Comparison of ENCODE assay signal across 8 cellular contexts in genomic region chr1:111621050-111621449, GRCh38. TPM values are rescaled to one million over a fixed set of nuclear protein-coding genes. Genes with fewer than 3 reads are reported as not detected.
DNase-seq lines count a peak whose midpoint lies in the region; ATAC-seq, FAIRE-seq and TF ChIP-seq lines count a peak whose summit lies in the region.

No MANE protein-coding gene starts in this region.

- H3K9me3 ChIP-seq in SJSA1 (replicated peaks) (no peaks in the 10 kb centered on the region), small intestine (ENCODE audit: control insufficient read depth, low read depth) (no peaks in the 10 kb centered on the region)

- H2AFZ ChIP-seq in GM23338: no peak overlapping the region

- H3K4me3 ChIP-seq in GM23338: peak overlapping the region; percentile 86
- H3K4me3 ChIP-seq in SJSA1: peak overlapping the region; percentile 84
- H3K4me3 ChIP-seq in fibroblast of pulmonary artery (replicated peaks; ENCODE audit: low read depth, low read length): peak overlapping the region; percentile 84
- H3K4me3 ChIP-seq in small intestine (ENCODE audit: low read depth in 1 of 2, low read length in 2 of 2): peak overlapping the region; percentile 80 to 90

- no peaks in the 10 kb centered on the region for H3K9me2 ChIP-seq in GM23338 (ENCODE audit: insufficient read depth)

- no peaks in the 10 kb centered on the region for H3F3A ChIP-seq in GM23338 (replicated peaks; ENCODE audit: low read depth)

- in situ Hi-C loops in ACHN (cut with HindIII; ENCODE audit: low pct_ligation_motif_present, low pct_unique_long_range_greater_than_20kb, low sequenced_read_pairs): no loop called here

- peaks cover 29% of the 10 kb centered on the region for H4K20me1 ChIP-seq in GM23338 (replicated peaks; ENCODE audit: insufficient read depth)

- H3K4me1 ChIP-seq in GM23338 (ENCODE audit: insufficient read depth): peaks cover 19% of the 10 kb centered on the region
- H3K4me1 ChIP-seq in SJSA1 (replicated peaks): peaks cover 24% of the 10 kb centered on the region
- peaks cover 4 to 23% of the 10 kb centered on the region in 2 donors for H3K4me1 ChIP-seq in small intestine (ENCODE audit: control insufficient read depth in 2 of 2, insufficient read depth in 1 of 2, low read depth in 1 of 2, low read length in 1 of 2)

- H3K36me3 ChIP-seq in GM23338 (ENCODE audit: insufficient read depth) (no peaks in the 10 kb centered on the region), SJSA1 (peaks cover 3% of the 10 kb centered on the region; the same call in 1 of the 2 replicates), small intestine (ENCODE audit: control insufficient read depth in 2 of 2, insufficient read depth in 2 of 2, low read length in 2 of 2) (no peaks in the 10 kb centered on the region)

- H3K9me3 Mint-ChIP-seq in GM23338: no peaks in the 10 kb centered on the region

- H3K4me2 ChIP-seq in GM23338: peak overlapping the region; percentile 97

- no peak for ATAC-seq in GM23338

- H3K27me3 ChIP-seq in GM23338 (ENCODE audit: insufficient read depth) (no peaks in the 10 kb centered on the region), SJSA1 (replicated peaks) (no peaks in the 10 kb centered on the region), small intestine (ENCODE audit: control insufficient read depth in 2 of 2, insufficient read depth in 2 of 2, low read length in 2 of 2) (no peaks in the 10 kb centered on the region)

- H3K27ac Mint-ChIP-seq in GM23338: no peak overlapping the region

- H3K4me3 Mint-ChIP-seq in GM23338: peak overlapping the region; percentile 85

- no peak for DNase-seq in GM23338 (ENCODE audit: low spot score)
- no peak for DNase-seq in SJSA1 (ENCODE audit: low read depth in 1 of 2, low spot score in 2 of 2)
- DNase-seq in fibroblast of pulmonary artery (ENCODE audit: low read depth): peak; percentile 61
- DNase-seq in small intestine: no peak
- no peak for DNase-seq in HCEC 1CT
- DNase-seq in NCI-H345 treated with DMSO at 0.1 percent for 48 hours (lab: John Stamatoyannopoulos, UW; ENCODE audit: unreplicated experiment): no peak
- DNase-seq in ACHN: no peak
- DNase-seq in NCI-H1092 treated with DMSO at 0.1 percent for 48 hours (lab: John Stamatoyannopoulos, UW): no peak

- WGBS in small intestine, 3 donors: 47 to 55% (median 51%) methylated on average over 4 of the region's 4 CpGs

- peaks cover 57% of the 10 kb centered on the region for H3K79me2 ChIP-seq in GM23338 (replicated peaks; ENCODE audit: insufficient read depth)

- peaks cover 6% of the 10 kb centered on the region for H3K27me3 Mint-ChIP-seq in GM23338 (ENCODE audit: insufficient read depth, low read depth, poor library complexity)

- no peak overlapping the region for H3K27ac ChIP-seq in GM23338 (ENCODE audit: low read depth)
- no peak overlapping the region for H3K27ac ChIP-seq in SJSA1
- H3K27ac ChIP-seq in small intestine (ENCODE audit: low read depth in 1 of 2, low read length in 1 of 2): peak overlapping the region; percentile 88 to 98

- FAIRE-seq in small intestine (lab: Jason Lieb, UNC): no peak

- H3K36me3 Mint-ChIP-seq in GM23338 (ENCODE audit: low read depth): peaks cover 2% of the 10 kb centered on the region; the same call in 2 of the 3 replicates

- TF ChIP-seq CTCF in GM23338 (conservative IDR thresholded peaks at IDR 0.05; ENCODE audit: low read depth in 2 of 2) (no peak), fibroblast of pulmonary artery (IDR thresholded peaks at IDR 0.05; ENCODE audit: low read length, missing control alignments) (no peak)

- peaks cover 21% of the 10 kb centered on the region for H3K4me1 Mint-ChIP-seq in GM23338

TF ChIP-seq in GM23338, 12 proteins besides CTCF, POLR2A, EP300 and RAD21 (continues in another document):
- TF ChIP-seq NANOG (IDR thresholded peaks at IDR 0.05; ENCODE audit: borderline replicate concordance): no peak
- TF ChIP-seq REST (IDR thresholded peaks at IDR 0.05; ENCODE audit: unreplicated experiment): no peak
- TF ChIP-seq CREB1 (CRISPR knock-in tag; IDR thresholded peaks at IDR 0.05; ENCODE audit: low read depth): no peak
- no peak for TF ChIP-seq STAT1 (IDR thresholded peaks at IDR 0.05; ENCODE audit: unreplicated experiment)
- TF ChIP-seq ZNF114 (CRISPR knock-in tag; IDR thresholded peaks at IDR 0.05): no peak
- TF ChIP-seq EZH2 (IDR thresholded peaks at IDR 0.05; ENCODE audit: low read depth, unreplicated experiment): no peak
- no peak for TF ChIP-seq POLR2AphosphoS5 (IDR thresholded peaks at IDR 0.05; ENCODE audit: low read depth)
- TF ChIP-seq JUNB (IDR thresholded peaks at IDR 0.05; ENCODE audit: unreplicated experiment): no peak
- TF ChIP-seq ZNF331 (CRISPR knock-in tag; IDR thresholded peaks at IDR 0.05; ENCODE audit: low read depth): no peak

RNA-seq across cellular contexts. Expression of gene RAP1A, which starts 1.5 kb away (rescaled TPM):
- total RNA-seq in GM23338 (2014; rRNA removed; shearing (Covaris generic)): 16.2 and 23.3 TPM in 2 replicates
- polyA plus RNA-seq in GM23338 (2016; fragmentation: Nextera tagmentation; extraction: Ambion mirVana): 23.0 and 28.1 TPM in 2 replicates
- total RNA-seq in SJSA1 (2014; rRNA removed; shearing (Covaris generic)): 42.6 and 48.5 TPM in 2 replicates
- 100 to 1,000 TPM in 1 of 3 donors, 10 to 100 TPM in 2; 75.4 to 150 (median 92.1) TPM for polyA plus RNA-seq in small intestine

Comparison
In these comparisons a context has a peak if more than half of its experiments do, and no peak if none do; other contexts are left out.
1. H3K27ac ChIP-seq: peak in small intestine (2 of 2); none in GM23338 (single experiment) and SJSA1 (single experiment).
2. Peak in every context shown above with its lines, with median percentiles within 50 percentile points of each other: H3K4me3 ChIP-seq.